ENCODE assay signal across 9 cellular contexts in the genomic region with DNA sequence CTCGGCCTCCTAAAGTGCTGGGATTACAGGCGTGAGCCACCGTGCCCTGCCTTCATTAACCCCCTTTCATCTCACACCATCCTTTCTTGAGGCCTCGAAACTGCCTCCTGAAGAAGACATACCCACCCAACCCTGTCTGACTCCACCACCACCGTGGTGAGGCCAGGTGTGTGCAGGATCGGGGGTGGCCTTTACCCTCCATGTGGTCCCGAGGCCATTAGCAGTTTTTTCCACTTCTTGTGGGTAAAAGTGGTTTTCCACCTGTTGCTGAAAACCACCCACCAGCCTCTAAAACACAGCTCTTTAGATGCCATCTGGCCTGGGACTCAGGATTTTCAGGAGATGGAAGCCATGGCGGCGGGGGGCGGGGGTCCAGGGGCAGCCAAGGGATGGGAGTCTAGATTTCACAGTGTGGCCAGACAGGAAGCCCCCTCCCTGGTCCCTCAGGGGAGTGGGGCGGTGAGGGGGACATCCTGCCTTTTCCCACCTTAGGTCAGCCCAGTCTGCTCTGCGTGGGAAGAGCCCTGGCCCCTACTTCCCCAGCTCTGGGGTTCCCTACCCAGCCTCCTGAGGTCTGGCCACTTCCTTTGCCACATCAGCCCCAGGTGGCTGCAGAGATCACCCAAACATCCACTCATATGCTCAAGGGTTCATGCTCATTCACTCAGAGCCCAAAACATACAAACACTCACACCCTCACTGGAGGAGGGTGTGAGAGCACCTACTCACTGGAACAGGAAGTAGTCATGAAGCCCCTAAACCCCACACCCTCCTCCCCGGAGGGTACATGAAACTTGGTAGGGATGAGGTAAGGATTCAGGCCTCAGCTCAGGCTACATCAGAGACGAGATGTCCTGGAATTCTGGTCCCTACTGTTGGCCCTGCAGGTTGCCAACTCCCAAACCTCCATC. TPM values are rescaled to one million over a fixed set of nuclear protein-coding genes. Genes with fewer than 3 reads are reported as not detected.
A peak's percentile ranks its signal among the peaks of the same experiment; 100 is the strongest.
DNase-seq lines count a peak whose midpoint lies in the region; ATAC-seq, FAIRE-seq and TF ChIP-seq lines count a peak whose summit lies in the region.
"Had no signal": no experiment of that assay in that cellular context is flagged by ENCODE, and none has a peak within 500 bp of the region (broad histone marks: within the 10 kb centered on the region; RNA-seq: fewer than 3 reads in every experiment).

No MANE protein-coding gene starts in this region.

- peak overlapping the region; percentile 82 for H3K4me2 ChIP-seq in Karpas-422 (ENCODE audit: low read depth, low read length, poor library complexity, severe bottlenecking)
- H3K4me2 ChIP-seq in astrocyte (ENCODE audit: low read length): no peak overlapping the region

- peaks cover 69% of the 10 kb centered on the region for H3K27me3 Mint-ChIP-seq in astrocyte (ENCODE audit: low read depth, unreplicated experiment)

- H3K4me1 Mint-ChIP-seq in astrocyte (ENCODE audit: low read depth, unreplicated experiment): no peaks in the 10 kb centered on the region

- H2AFZ ChIP-seq in Karpas-422 (ENCODE audit: low read length) (no peak overlapping the region), astrocyte (ENCODE audit: low read depth, low read length) (no peak overlapping the region)

- H3K9ac ChIP-seq in Karpas-422 (ENCODE audit: low read length) (peak overlapping the region; percentile 93), astrocyte (ENCODE audit: low read length) (no peak overlapping the region)

- no peak for DNase-seq in activated CD4-positive, CD25-positive, alpha-beta regulatory T cell treated with anti-CD3 and anti-CD28 coated beads, Interleukin-2, amount 50 U/mL, for 72 hours
- DNase-seq in Karpas-422 (peak; percentile 64), astrocyte (ENCODE audit: low read depth) (no peak), retina (no peak), GOT3 (lab: John Stamatoyannopoulos, UW) (no peak), NCI-H345 (lab: John Stamatoyannopoulos, UW) (no peak)
- DNase-seq in stimulated activated CD4-positive, alpha-beta T cell treated with anti-CD3 and anti-CD28 coated beads, Interleukin-2, amount 100 ng/mL, for 24 hours: peak; percentile 55 to 64

- H3K79me2 ChIP-seq in Karpas-422 (ENCODE audit: low read length): no peaks in the 10 kb centered on the region
- H3K79me2 ChIP-seq in astrocyte (ENCODE audit: insufficient read depth, low read length): no peaks in the 10 kb centered on the region

- H3K4me3 ChIP-seq in Karpas-422 (ENCODE audit: low read length): peak overlapping the region; percentile 76
- H3K4me3 ChIP-seq in astrocyte (ENCODE audit: insufficient read depth, low read depth, low read length): no peak overlapping the region

- no peak overlapping the region for H3K27ac Mint-ChIP-seq in astrocyte (ENCODE audit: unreplicated experiment)

- no peaks in the 10 kb centered on the region for H3K9me3 Mint-ChIP-seq in astrocyte (ENCODE audit: unreplicated experiment)
- H3K9me3 Mint-ChIP-seq: neural crest cell had no signal

- H3K27me3 ChIP-seq in Karpas-422 (ENCODE audit: low read length): no peaks in the 10 kb centered on the region
- peaks cover 24% of the 10 kb centered on the region for H3K27me3 ChIP-seq in astrocyte (ENCODE audit: insufficient read depth, low read length)

- H3K36me3 Mint-ChIP-seq in astrocyte (ENCODE audit: low read depth, unreplicated experiment): no peaks in the 10 kb centered on the region

- no peaks in the 10 kb centered on the region for H3K9me2 ChIP-seq in Karpas-422 (replicated peaks; ENCODE audit: insufficient read depth, low read length)

- ATAC-seq in activated CD4-positive, CD25-positive, alpha-beta regulatory T cell treated with anti-CD3 and anti-CD28 coated beads, Interleukin-2, amount 50 U/mL, for 24 hours: peak; percentile 48 to 59

- H3K4me3 Mint-ChIP-seq in astrocyte (ENCODE audit: unreplicated experiment): peak overlapping the region; percentile 67
- H3K4me3 Mint-ChIP-seq: neural crest cell had no signal

- FAIRE-seq in astrocyte (lab: Jason Lieb, UNC): no peak

- peaks cover 69% of the 10 kb centered on the region for H3K4me1 ChIP-seq in Karpas-422 (ENCODE audit: low read length)
- H3K4me1 ChIP-seq in astrocyte (ENCODE audit: insufficient read depth, low read length): no peaks in the 10 kb centered on the region

- TF ChIP-seq CTCF in astrocyte (IDR thresholded peaks at IDR 0.05; ENCODE audit: insufficient read depth, low read depth, low read length): no peak

- H3K36me3 ChIP-seq in Karpas-422 (ENCODE audit: insufficient read depth, low read length): no peaks in the 10 kb centered on the region
- H3K36me3 ChIP-seq in astrocyte (ENCODE audit: insufficient read depth, low read length): no peaks in the 10 kb centered on the region

- H3K27ac ChIP-seq in Karpas-422 (ENCODE audit: low read length) (peak overlapping the region; percentile 98), astrocyte (ENCODE audit: low read depth, low read length) (no peak overlapping the region)

- H3K9me3 ChIP-seq in Karpas-422 (ENCODE audit: low read length) (no peaks in the 10 kb centered on the region), astrocyte (ENCODE audit: insufficient read depth, low read depth, low read length) (no peaks in the 10 kb centered on the region)

- H4K20me1 ChIP-seq in Karpas-422 (ENCODE audit: insufficient read depth, low read depth, low read length) (no peaks in the 10 kb centered on the region), astrocyte (ENCODE audit: insufficient read depth, low read length) (no peaks in the 10 kb centered on the region)

RNA-seq across cellular contexts. Expression of a gene that starts 2.3 kb away (rescaled TPM):
- 3.0 and 5.6 TPM in 2 replicates for total RNA-seq in Karpas-422 (2014; rRNA removed; shearing (Covaris generic); ENCODE audit: low replicate concordance)
- total RNA-seq in astrocyte: 0.17 TPM in 1 of 2 replicates, not detected in the other
- total RNA-seq: neural crest cell had no signal

RNA-seq across cellular contexts. Expression of a gene that starts 28.7 kb away (rescaled TPM):
- total RNA-seq in Karpas-422 (2014; rRNA removed; shearing (Covaris generic); ENCODE audit: low replicate concordance): 2.1 and 2.2 TPM in 2 replicates
- 74.0 and 75.7 TPM in 2 replicates for total RNA-seq in astrocyte

RNA-seq across cellular contexts. Expression of a gene that starts 39.4 kb away (rescaled TPM):
- total RNA-seq in Karpas-422 (2014; rRNA removed; shearing (Covaris generic); ENCODE audit: low replicate concordance): 67.3 and 88.2 TPM in 2 replicates
- 3,307 and 4,155 TPM in 2 replicates for total RNA-seq in astrocyte

Comparison
In these comparisons a context has a peak if more than half of its experiments do, and no peak if none do; other contexts are left out.
1. DNase-seq: peak in Karpas-422 (single experiment) and stimulated activated CD4-positive, alpha-beta T cell treated with anti-CD3 and anti-CD28 coated beads, Interleukin-2, amount 100 ng/mL, for 24 hours (2 of 2); none in activated CD4-positive, CD25-positive, alpha-beta regulatory T cell treated with anti-CD3 and anti-CD28 coated beads, Interleukin-2, amount 50 U/mL, for 72 hours (single experiment), astrocyte (single experiment), retina (single experiment), GOT3 (single experiment) and NCI-H345 (single experiment).
2. RNA of a gene that starts 28.7 kb away (total RNA-seq): 74.0 to 75.7 TPM in astrocyte; 2.1 to 2.2 TPM in Karpas-422; every median in the first group is over 10 times any median in the second.
3. RNA of a gene that starts 39.4 kb away (total RNA-seq): 3,307 to 4,155 TPM in astrocyte; 67.3 to 88.2 TPM in Karpas-422; every median in the first group is over 10 times any median in the second.